ENCODE assay signal across 8 cellular contexts in the genomic region with DNA sequence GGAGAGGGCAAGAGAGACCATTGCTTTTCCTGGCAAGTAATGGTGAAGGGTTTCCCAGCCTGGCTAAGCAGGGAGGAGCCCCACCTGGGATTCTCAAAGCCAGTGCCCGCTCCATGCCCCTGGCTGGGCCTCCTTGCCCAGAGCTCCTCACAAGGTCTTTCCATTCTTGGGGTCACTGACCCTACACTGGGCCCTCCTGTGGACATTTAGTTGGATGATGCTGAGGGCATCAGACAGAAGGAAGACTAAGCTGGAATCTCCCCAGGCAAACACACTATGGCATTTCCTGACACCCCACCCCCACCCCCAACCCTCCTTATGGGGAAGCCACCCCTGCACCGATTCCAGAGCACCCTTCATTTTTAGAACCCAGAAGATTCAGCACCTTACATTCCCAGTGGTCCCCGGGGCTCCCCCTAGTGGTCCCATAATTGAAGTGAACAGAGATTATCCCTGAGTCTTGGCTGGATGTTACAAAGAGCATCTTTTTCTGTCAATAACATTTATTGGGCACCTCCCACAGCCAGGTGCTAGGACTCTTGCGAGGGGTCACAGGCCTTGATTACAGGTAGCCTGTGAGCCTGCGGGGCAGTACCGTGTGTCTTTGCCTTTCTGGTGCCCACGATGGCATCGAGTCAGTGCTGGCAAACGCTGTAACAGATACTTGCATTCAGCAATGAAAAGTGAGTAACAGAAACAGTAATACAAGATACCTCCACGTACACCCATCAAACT.
A peak's percentile ranks its signal among the peaks of the same experiment; 100 is the strongest.
DNase-seq lines count a peak whose midpoint lies in the region; ATAC-seq and TF ChIP-seq lines count a peak whose summit lies in the region.

No MANE protein-coding gene starts in this region.

- intact Hi-C loops in stomach (cut with DNase I; ENCODE audit: low total_unique reads) = no loop called here

- no peak for TF ChIP-seq POLR2A in stomach (IDR thresholded peaks at IDR 0.05)

- H2AFZ ChIP-seq in MM.1S (ENCODE audit: low read length) = no peak overlapping the region
- H2AFZ ChIP-seq in SU-DHL-6 (ENCODE audit: low read depth, low read length, severe bottlenecking) = no peak overlapping the region

- TF ChIP-seq CTCF in MM.1S (IDR thresholded peaks at IDR 0.05; ENCODE audit: low read length) (peak; percentile 71), SU-DHL-6 (IDR thresholded peaks at IDR 0.05; ENCODE audit: insufficient read depth, low read length, poor library complexity, severe bottlenecking) (peak; percentile 79), stomach (IDR thresholded peaks at IDR 0.05) (peak in 5 of 7 experiments; percentile 6 to 61 (median 38))

- H3F3A ChIP-seq in MM.1S (ENCODE audit: insufficient read depth, low read length) (no peaks in the 10 kb centered on the region), SU-DHL-6 (ENCODE audit: insufficient read depth) (no peaks in the 10 kb centered on the region)

- H3K4me1 ChIP-seq in MM.1S (ENCODE audit: low read length) (no peaks in the 10 kb centered on the region), stomach (no peaks in the 10 kb centered on the region)

- H3K27me3 ChIP-seq in MM.1S (replicated peaks; ENCODE audit: insufficient read depth, low read length) = no peaks in the 10 kb centered on the region
- H3K27me3 ChIP-seq in SU-DHL-6 (ENCODE audit: low read length) = no peaks in the 10 kb centered on the region
- H3K27me3 ChIP-seq in stomach = peaks cover 0 to 34% (median 0%) of the 10 kb centered on the region in 3 donors

- WGBS in stomach, 5 donors = 31 to 50% (median 45%) methylated on average over 6 to 10 of the region's 10 CpGs

- TF ChIP-seq EP300 in stomach (IDR thresholded peaks at IDR 0.05) = no peak

- H4K20me1 ChIP-seq in MM.1S (ENCODE audit: insufficient read depth, low read length) (no peaks in the 10 kb centered on the region), SU-DHL-6 (ENCODE audit: low read depth, low read length) (no peaks in the 10 kb centered on the region)

- H3K27ac ChIP-seq in MM.1S (ENCODE audit: low read length) (no peak overlapping the region), SU-DHL-6 (ENCODE audit: low read depth, low read length) (no peak overlapping the region), stomach (no peak overlapping the region)

- no peaks in the 10 kb centered on the region for H3K9me2 ChIP-seq in MM.1S (replicated peaks; ENCODE audit: insufficient read depth, low read length)
- no peaks in the 10 kb centered on the region for H3K9me2 ChIP-seq in SU-DHL-6 (replicated peaks; ENCODE audit: insufficient read depth, low read length)

- no peaks in the 10 kb centered on the region for H3K36me3 ChIP-seq in MM.1S (replicated peaks; ENCODE audit: insufficient read depth, low read length)
- no peaks in the 10 kb centered on the region for H3K36me3 ChIP-seq in SU-DHL-6 (ENCODE audit: low read length)
- H3K36me3 ChIP-seq in stomach = no peaks in the 10 kb centered on the region

- ATAC-seq in activated CD4-positive, CD25-positive, alpha-beta regulatory T cell treated with anti-CD3 and anti-CD28 coated beads, Interleukin-2, amount 50 U/mL, for 24 hours = no peak
- ATAC-seq in HG03442 (IDR thresholded peaks at IDR 0.05; ENCODE audit: unreplicated experiment) = no peak

- H3K4me3 ChIP-seq in MM.1S (ENCODE audit: low read length) (no peak overlapping the region), SU-DHL-6 (ENCODE audit: insufficient read depth, low read length, poor library complexity, severe bottlenecking) (no peak overlapping the region), stomach (no peak overlapping the region)

- H3K9ac ChIP-seq in MM.1S (ENCODE audit: low read length) (no peak overlapping the region), SU-DHL-6 (ENCODE audit: low read length) (no peak overlapping the region)

- H3K9me3 ChIP-seq in MM.1S (replicated peaks; ENCODE audit: insufficient read depth, low read length) (no peaks in the 10 kb centered on the region), SU-DHL-6 (ENCODE audit: insufficient read depth, low read length) (no peaks in the 10 kb centered on the region), stomach (no peaks in the 10 kb centered on the region)

- DNase-seq in activated CD4-positive, CD25-positive, alpha-beta regulatory T cell treated with anti-CD3 and anti-CD28 coated beads, Interleukin-2, amount 50 U/mL, for 72 hours = peak; percentile 36
- peak; percentile 42 for DNase-seq in MM.1S
- peak; percentile 5 to 38 for DNase-seq in dermis microvascular lymphatic vessel endothelial cell (ENCODE audit: low read depth in 2 of 2)
- DNase-seq in lung microvascular endothelial cell (ENCODE audit: low read depth in 2 of 2) = peak; percentile 45 to 49
- peak; percentile 58 for DNase-seq in stomach

- H3K4me2 ChIP-seq in MM.1S (ENCODE audit: low read depth, low read length) = no peak overlapping the region
- no peak overlapping the region for H3K4me2 ChIP-seq in SU-DHL-6 (ENCODE audit: low read depth, low read length, poor library complexity, severe bottlenecking)

- H3K79me2 ChIP-seq in MM.1S (ENCODE audit: low read length) (no peaks in the 10 kb centered on the region), SU-DHL-6 (ENCODE audit: insufficient read depth, low read length) (no peaks in the 10 kb centered on the region)
